ENCODE assay signal across 1 cellular context in the genomic region with DNA sequence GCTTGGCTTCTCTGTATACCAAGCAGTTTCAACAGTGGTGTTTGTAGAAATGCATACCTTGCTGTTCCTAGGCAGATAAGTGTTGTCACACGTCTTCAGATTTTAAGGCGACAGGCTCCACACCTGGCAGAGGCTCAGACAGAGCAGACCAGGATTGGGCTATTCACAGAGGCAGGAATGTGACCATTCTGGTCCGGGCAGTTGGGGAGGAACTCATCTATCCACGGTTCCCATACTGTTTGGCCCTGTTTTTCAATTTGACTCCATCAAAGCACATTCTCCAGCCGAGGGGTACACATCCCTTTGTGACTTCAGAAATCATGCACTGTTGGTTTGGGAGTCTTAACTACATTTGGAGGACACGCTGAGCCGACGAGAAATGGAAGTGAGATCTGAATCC.
TF ChIP-seq lines count a peak whose summit lies in the region.

No MANE protein-coding gene starts in this region.

TF ChIP-seq in HepG2, 621 proteins besides CTCF, POLR2A, EP300 and RAD21 (continued from another document):
- TF ChIP-seq, protein P1, sequence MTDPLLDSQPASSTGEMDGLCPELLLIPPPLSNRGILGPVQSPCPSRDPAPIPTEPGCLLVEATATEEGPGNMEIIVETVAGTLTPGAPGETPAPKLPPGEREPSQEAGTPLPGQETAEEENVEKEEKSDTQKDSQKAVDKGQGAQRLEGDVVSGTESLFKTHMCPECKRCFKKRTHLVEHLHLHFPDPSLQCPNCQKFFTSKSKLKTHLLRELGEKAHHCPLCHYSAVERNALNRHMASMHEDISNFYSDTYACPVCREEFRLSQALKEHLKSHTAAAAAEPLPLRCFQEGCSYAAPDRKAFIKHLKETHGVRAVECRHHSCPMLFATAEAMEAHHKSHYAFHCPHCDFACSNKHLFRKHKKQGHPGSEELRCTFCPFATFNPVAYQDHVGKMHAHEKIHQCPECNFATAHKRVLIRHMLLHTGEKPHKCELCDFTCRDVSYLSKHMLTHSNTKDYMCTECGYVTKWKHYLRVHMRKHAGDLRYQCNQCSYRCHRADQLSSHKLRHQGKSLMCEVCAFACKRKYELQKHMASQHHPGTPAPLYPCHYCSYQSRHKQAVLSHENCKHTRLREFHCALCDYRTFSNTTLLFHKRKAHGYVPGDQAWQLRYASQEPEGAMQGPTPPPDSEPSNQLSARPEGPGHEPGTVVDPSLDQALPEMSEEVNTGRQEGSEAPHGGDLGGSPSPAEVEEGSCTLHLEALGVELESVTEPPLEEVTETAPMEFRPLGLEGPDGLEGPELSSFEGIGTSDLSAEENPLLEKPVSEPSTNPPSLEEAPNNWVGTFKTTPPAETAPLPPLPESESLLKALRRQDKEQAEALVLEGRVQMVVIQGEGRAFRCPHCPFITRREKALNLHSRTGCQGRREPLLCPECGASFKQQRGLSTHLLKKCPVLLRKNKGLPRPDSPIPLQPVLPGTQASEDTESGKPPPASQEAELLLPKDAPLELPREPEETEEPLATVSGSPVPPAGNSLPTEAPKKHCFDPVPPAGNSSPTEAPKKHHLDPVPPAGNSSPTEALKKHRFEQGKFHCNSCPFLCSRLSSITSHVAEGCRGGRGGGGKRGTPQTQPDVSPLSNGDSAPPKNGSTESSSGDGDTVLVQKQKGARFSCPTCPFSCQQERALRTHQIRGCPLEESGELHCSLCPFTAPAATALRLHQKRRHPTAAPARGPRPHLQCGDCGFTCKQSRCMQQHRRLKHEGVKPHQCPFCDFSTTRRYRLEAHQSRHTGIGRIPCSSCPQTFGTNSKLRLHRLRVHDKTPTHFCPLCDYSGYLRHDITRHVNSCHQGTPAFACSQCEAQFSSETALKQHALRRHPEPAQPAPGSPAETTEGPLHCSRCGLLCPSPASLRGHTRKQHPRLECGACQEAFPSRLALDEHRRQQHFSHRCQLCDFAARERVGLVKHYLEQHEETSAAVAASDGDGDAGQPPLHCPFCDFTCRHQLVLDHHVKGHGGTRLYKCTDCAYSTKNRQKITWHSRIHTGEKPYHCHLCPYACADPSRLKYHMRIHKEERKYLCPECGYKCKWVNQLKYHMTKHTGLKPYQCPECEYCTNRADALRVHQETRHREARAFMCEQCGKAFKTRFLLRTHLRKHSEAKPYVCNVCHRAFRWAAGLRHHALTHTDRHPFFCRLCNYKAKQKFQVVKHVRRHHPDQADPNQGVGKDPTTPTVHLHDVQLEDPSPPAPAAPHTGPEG (CRISPR knock-in tag; IDR thresholded peaks at IDR 0.05): no peak
- TF ChIP-seq, protein P2, sequence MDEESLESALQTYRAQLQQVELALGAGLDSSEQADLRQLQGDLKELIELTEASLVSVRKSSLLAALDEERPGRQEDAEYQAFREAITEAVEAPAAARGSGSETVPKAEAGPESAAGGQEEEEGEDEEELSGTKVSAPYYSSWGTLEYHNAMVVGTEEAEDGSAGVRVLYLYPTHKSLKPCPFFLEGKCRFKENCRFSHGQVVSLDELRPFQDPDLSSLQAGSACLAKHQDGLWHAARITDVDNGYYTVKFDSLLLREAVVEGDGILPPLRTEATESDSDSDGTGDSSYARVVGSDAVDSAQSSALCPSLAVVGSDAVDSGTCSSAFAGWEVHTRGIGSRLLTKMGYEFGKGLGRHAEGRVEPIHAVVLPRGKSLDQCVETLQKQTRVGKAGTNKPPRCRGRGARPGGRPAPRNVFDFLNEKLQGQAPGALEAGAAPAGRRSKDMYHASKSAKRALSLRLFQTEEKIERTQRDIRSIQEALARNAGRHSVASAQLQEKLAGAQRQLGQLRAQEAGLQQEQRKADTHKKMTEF (CRISPR knock-in tag; IDR thresholded peaks at IDR 0.05): no peak
- TF ChIP-seq ZNF557 (CRISPR knock-in tag; IDR thresholded peaks at IDR 0.05) (no peak), ATF1 (CRISPR knock-in tag; IDR thresholded peaks at IDR 0.05) (no peak), MXI1 (IDR thresholded peaks at IDR 0.05; ENCODE audit: borderline replicate concordance, low read depth, low read length) (no peak), ZNF343 (CRISPR knock-in tag; IDR thresholded peaks at IDR 0.05) (no peak), HDAC1 (CRISPR knock-in tag; IDR thresholded peaks at IDR 0.05) (no peak), KDM5A (IDR thresholded peaks at IDR 0.05; ENCODE audit: borderline replicate concordance, low read length) (no peak), ZNF547 (CRISPR knock-in tag; IDR thresholded peaks at IDR 0.05) (no peak), KLF13 (CRISPR knock-in tag; IDR thresholded peaks at IDR 0.05) (no peak), NBN (conservative IDR thresholded peaks at IDR 0.05) (no peak), MEIS1 (CRISPR knock-in tag; IDR thresholded peaks at IDR 0.05; ENCODE audit: borderline replicate concordance) (no peak), POLR2AphosphoS2 (IDR thresholded peaks at IDR 0.05; ENCODE audit: low read depth, low read length) (no peak)
